In genomic region chr3:11195721-11196332, GRCh38 we compare ENCODE assay signal across 9 cellular contexts. TPM values are rescaled to one million over a fixed set of nuclear protein-coding genes. Genes with fewer than 3 reads are reported as not detected.
DNase-seq lines count a peak whose midpoint lies in the region; ATAC-seq and TF ChIP-seq lines count a peak whose summit lies in the region.
"Had no signal": no experiment of that assay in that cellular context is flagged by ENCODE, and none has a peak within 500 bp of the region (broad histone marks: within the 10 kb centered on the region; RNA-seq: fewer than 3 reads in every experiment).

No MANE protein-coding gene starts in this region.

- in situ Hi-C loops in Panc1 (cut with HindIII; ENCODE audit: low pct_unique_long_range_greater_than_20kb, low sequenced_read_pairs), result no loop called here

- no peaks in the 10 kb centered on the region for H3K9me3 Mint-ChIP-seq in osteocyte (ENCODE audit: unreplicated experiment)

- intact Hi-C loops in Panc1 (cut with micrococcal nuclease; ENCODE audit: unreplicated experiment), result loop anchor here (10.0 kb wide), 1 partner anchor 131 kb away; no protein-coding TSS in a partner anchor

- DNase-seq in EL (peak; percentile 83), Panc1 (ENCODE audit: low read depth, low spot score) (no peak), dermis blood vessel endothelial cell (peak; percentile 51), osteocyte (ENCODE audit: extremely low spot score, unreplicated experiment) (no peak), DMS153 (lab: John Stamatoyannopoulos, UW) (no peak), NOMO-1 treated with dmso at 0.1 percent for 144 hours (lab: John Stamatoyannopoulos, UW; ENCODE audit: unreplicated experiment) (no peak)
- DNase-seq: activated effector memory CD4-positive, alpha-beta T cell treated with Interleukin-2 at 50 U/mL for 16 hours had no signal

- H3K27ac ChIP-seq in Panc1 (ENCODE audit: low read length), result peak overlapping the region; percentile 77

- H3K4me1 ChIP-seq in Panc1 (ENCODE audit: control insufficient read depth, insufficient read depth, low read length), result peaks cover 25% of the 10 kb centered on the region

- POLR2A ChIA-PET in Panc1 (lab: Charles Lee), result no interaction called here

- no peaks in the 10 kb centered on the region for H3K27me3 Mint-ChIP-seq in osteocyte (ENCODE audit: unreplicated experiment)

- peak overlapping the region; percentile 94 for H3K27ac Mint-ChIP-seq in osteocyte (ENCODE audit: unreplicated experiment)

- no peaks in the 10 kb centered on the region; the same call in 1 of the 2 replicates for H3K9me3 ChIP-seq in Panc1 (ENCODE audit: control insufficient read depth, insufficient read depth, low read depth, low read length)

- peak overlapping the region; percentile 8 to 43; a peak in 3 of 4 replicates for H3K4me3 ChIP-seq in Panc1 (ENCODE audit: low read depth in 2 of 2, low read length in 2 of 2)

- peaks cover 66% of the 10 kb centered on the region for H3K4me1 Mint-ChIP-seq in osteocyte (ENCODE audit: unreplicated experiment)

- CTCF ChIA-PET in Panc1 (lab: Charles Lee), result interaction anchor here (0.6 kb wide), 1 partner anchor 40 kb away, joined by 4 read pairs; no protein-coding TSS in a partner anchor

- H3K27me3 ChIP-seq in Panc1 (ENCODE audit: control insufficient read depth, insufficient read depth, low read length), result no peaks in the 10 kb centered on the region

- peak; percentile 83 for ATAC-seq in Panc1
- ATAC-seq in GM18870 (IDR thresholded peaks at IDR 0.05; ENCODE audit: unreplicated experiment), result no peak
- no peak for ATAC-seq in HG02840 (IDR thresholded peaks at IDR 0.05; ENCODE audit: low FRiP score, unreplicated experiment)

- peaks cover 8% of the 10 kb centered on the region for H3K36me3 Mint-ChIP-seq in osteocyte (ENCODE audit: unreplicated experiment)

- H3K4me3 Mint-ChIP-seq in osteocyte (ENCODE audit: unreplicated experiment), result peak overlapping the region; percentile 59

- TF ChIP-seq CTCF in Panc1 (IDR thresholded peaks at IDR 0.05) (no peak), osteocyte (IDR thresholded peaks at IDR 0.05) (no peak)

- no TSS peak for BruUV-seq in Panc1 (replicated peaks; lab: Mats Ljungman, UMichigan)

- H3K36me3 ChIP-seq in Panc1 (ENCODE audit: control insufficient read depth, insufficient read depth, low read length), result no peaks in the 10 kb centered on the region

RNA-seq across cellular contexts. Expression of gene HRH1, which starts 41.5 kb away (rescaled TPM):
- 4.6 TPM for total RNA-seq in Panc1 (2021; ENCODE audit: unreplicated experiment)
- polyA plus RNA-seq in Panc1 (2012; ENCODE audit: insufficient read length), result 4.9 TPM
- total RNA-seq in dermis blood vessel endothelial cell, result 6.1 TPM in 2 replicates
- total RNA-seq in osteocyte, result 28.6 and 30.3 TPM in 2 replicates

Comparison
In these comparisons a context has a peak if more than half of its experiments do, and no peak if none do; other contexts are left out.
1. DNase-seq: peak in EL (single experiment) and dermis blood vessel endothelial cell (single experiment); none in Panc1 (single experiment), osteocyte (single experiment), DMS153 (single experiment) and NOMO-1 treated with dmso at 0.1 percent for 144 hours (single experiment).